Comparison of ENCODE assay signal across 1 cellular context in the genomic region with DNA sequence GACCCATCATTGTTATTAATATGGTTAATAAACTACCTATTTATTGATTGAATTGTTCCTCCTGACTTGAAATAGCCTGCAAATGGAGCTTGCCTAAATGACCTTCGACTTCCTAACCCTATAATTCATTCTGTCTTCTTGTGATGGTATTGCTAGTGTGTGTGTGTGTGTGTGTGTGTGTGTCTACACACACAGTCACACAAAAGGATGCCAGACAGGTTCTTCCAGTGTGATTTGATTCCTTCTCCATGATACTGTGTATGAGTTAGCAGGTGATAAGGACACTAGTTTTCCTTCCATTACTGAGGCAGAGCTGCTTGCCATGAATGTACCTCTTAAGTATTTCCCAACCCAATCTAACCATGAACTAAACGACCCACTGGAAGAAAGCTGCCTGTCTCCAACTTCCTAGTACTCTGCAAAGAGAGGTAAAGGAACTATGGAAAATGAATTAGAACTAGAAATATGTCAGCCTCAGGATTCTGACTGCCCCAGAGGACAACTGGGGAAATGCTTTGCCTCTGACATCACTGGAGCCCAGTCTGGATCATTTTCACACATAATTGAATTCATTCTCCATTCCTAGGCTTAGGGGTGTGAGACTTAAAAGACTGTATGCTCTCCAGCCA.
TF ChIP-seq lines count a peak whose summit lies in the region.

No MANE protein-coding gene starts in this region.

TF ChIP-seq in HepG2, 621 proteins besides CTCF, POLR2A, EP300 and RAD21:
- no peak for TF ChIP-seq SIX4 (CRISPR knock-in tag; IDR thresholded peaks at IDR 0.05)
- no peak for TF ChIP-seq SAFB2 (CRISPR knock-in tag; IDR thresholded peaks at IDR 0.05; ENCODE audit: borderline replicate concordance, low read depth)
